25 cellular contexts compared by ENCODE assay signal in genomic region chr11:110793556-110793955, GRCh38.
"Had no signal": no experiment of that assay in that cellular context is flagged by ENCODE, and none has a peak within 500 bp of the region (broad histone marks: within the 10 kb centered on the region; RNA-seq: fewer than 3 reads in every experiment).

No MANE protein-coding gene starts in this region.

- H3K27me3 Mint-ChIP-seq: activated CD4-positive, alpha-beta T cell treated with anti-CD3 and anti-CD28 coated beads, Interleukin-2, amount 10 ng/mL, durations not matched to agents 24 days and 14 days had no signal

- DNase-seq: activated naive CD4-positive, alpha-beta T cell treated with Interleukin-2 at 50 U/mL for 16 hours; activated T-cell treated with anti-CD3 and anti-CD28 coated beads for 4 hours; activated T-cell treated with anti-CD3 and anti-CD28 coated beads, Interleukin-2, amount 50 U/mL, for 72 hours; anterior cingulate cortex; cerebellar nuclear complex; colonic mucosa; dorsolateral prefrontal cortex; effector memory CD4-positive, alpha-beta T cell; heart left ventricle; hypothalamus; left ventricle myocardium inferior; mucosa of descending colon; retina; stimulated activated CD4-positive, alpha-beta T cell treated with anti-CD3 and anti-CD28 coated beads, Interleukin-2, amount 100 ng/mL, for 24 hours; stimulated activated naive CD4-positive, alpha-beta T cell treated with Interleukin-2 at 50 U/mL for 16 hours had no signal

- H3K36me3 ChIP-seq: cardiac muscle cell, colonic mucosa, heart left ventricle, left ventricle myocardium inferior, neutrophil, tibial nerve had no signal

- H3K4me1 Mint-ChIP-seq: brain had no signal

- H3K9me3 Mint-ChIP-seq: activated CD4-positive, alpha-beta T cell treated with anti-CD3 and anti-CD28 coated beads, Interleukin-2, amount 10 ng/mL, durations not matched to agents 24 days and 14 days had no signal

- H3K27ac Mint-ChIP-seq: activated CD4-positive, alpha-beta T cell treated with anti-CD3 and anti-CD28 coated beads, Interleukin-2, amount 10 ng/mL, durations not matched to agents 24 days and 14 days; activated naive CD8-positive, alpha-beta T cell; activated T-cell treated with anti-CD3 and anti-CD28 coated beads, Interleukin-2, amount 50 U/mL, for 72 hours; brain; natural killer cell treated with Interleukin-12 subunit alpha and Interleukin-12 subunit beta and Interleukin-15 and Interleukin-18, amount 100 ng/mL, for 72 hours had no signal

- H3K4me1 ChIP-seq: colonic mucosa, left ventricle myocardium inferior had no signal

- H3K9me3 ChIP-seq: colonic mucosa, left ventricle myocardium inferior, mucosa of descending colon, neutrophil, tibial nerve had no signal

- H3K36me3 Mint-ChIP-seq: activated naive CD8-positive, alpha-beta T cell; brain; natural killer cell treated with Interleukin-12 subunit alpha and Interleukin-12 subunit beta and Interleukin-15 and Interleukin-18, amount 100 ng/mL, for 72 hours had no signal

- H3K27ac ChIP-seq: cardiac muscle cell, colonic mucosa, dorsolateral prefrontal cortex, heart left ventricle, left ventricle myocardium inferior, neutrophil, skin epidermis, tibial nerve had no signal

- H3K27me3 ChIP-seq: cardiac muscle cell, colonic mucosa, dorsolateral prefrontal cortex, heart left ventricle, neutrophil, tibial nerve had no signal

- H3K4me3 ChIP-seq: cardiac muscle cell, colonic mucosa, dorsolateral prefrontal cortex, heart left ventricle, left ventricle myocardium inferior, lung, mucosa of descending colon, skin epidermis, tibial nerve had no signal

- ATAC-seq: activated T-cell treated with anti-CD3 and anti-CD28 coated beads, Interleukin-2, amount 50 U/mL, for 72 hours; heart left ventricle; mucosa of descending colon; natural killer cell treated with Interleukin-12 subunit alpha and Interleukin-12 subunit beta and Interleukin-15 and Interleukin-18, amount 100 ng/mL, for 72 hours; sciatic nerve had no signal

- H3K4me3 Mint-ChIP-seq: activated CD4-positive, alpha-beta T cell treated with anti-CD3 and anti-CD28 coated beads, Interleukin-2, amount 10 ng/mL, durations not matched to agents 24 days and 14 days; activated naive CD8-positive, alpha-beta T cell; activated T-cell treated with anti-CD3 and anti-CD28 coated beads, Interleukin-2, amount 50 U/mL, for 72 hours; brain; natural killer cell treated with Interleukin-12 subunit alpha and Interleukin-12 subunit beta and Interleukin-15 and Interleukin-18, amount 100 ng/mL, for 72 hours had no signal
